1 cellular context compared by ENCODE assay signal in genomic region chr16:1543085-1543896, GRCh38.
TF ChIP-seq lines count a peak whose summit lies in the region.

No MANE protein-coding gene starts in this region.

TF ChIP-seq in K562, 482 proteins besides CTCF, POLR2A, EP300 and RAD21 (continued from another document and continues in another):
- TF ChIP-seq, protein P1, sequence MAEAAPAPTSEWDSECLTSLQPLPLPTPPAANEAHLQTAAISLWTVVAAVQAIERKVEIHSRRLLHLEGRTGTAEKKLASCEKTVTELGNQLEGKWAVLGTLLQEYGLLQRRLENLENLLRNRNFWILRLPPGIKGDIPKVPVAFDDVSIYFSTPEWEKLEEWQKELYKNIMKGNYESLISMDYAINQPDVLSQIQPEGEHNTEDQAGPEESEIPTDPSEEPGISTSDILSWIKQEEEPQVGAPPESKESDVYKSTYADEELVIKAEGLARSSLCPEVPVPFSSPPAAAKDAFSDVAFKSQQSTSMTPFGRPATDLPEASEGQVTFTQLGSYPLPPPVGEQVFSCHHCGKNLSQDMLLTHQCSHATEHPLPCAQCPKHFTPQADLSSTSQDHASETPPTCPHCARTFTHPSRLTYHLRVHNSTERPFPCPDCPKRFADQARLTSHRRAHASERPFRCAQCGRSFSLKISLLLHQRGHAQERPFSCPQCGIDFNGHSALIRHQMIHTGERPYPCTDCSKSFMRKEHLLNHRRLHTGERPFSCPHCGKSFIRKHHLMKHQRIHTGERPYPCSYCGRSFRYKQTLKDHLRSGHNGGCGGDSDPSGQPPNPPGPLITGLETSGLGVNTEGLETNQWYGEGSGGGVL (CRISPR knock-in tag; IDR thresholded peaks at IDR 0.05) = no peak
- TF ChIP-seq HDGF (IDR thresholded peaks at IDR 0.05) (0 out of 2 replicates have a peak, but pooled peaks have one; percentile 14), ZC3H4 (CRISPR knock-in tag; IDR thresholded peaks at IDR 0.05; ENCODE audit: borderline replicate concordance) (no peak), ZNF197 (CRISPR knock-in tag; IDR thresholded peaks at IDR 0.05; ENCODE audit: low read depth) (0 out of 2 replicates have a peak, but pooled peaks have one; percentile 27), RAD51 (IDR thresholded peaks at IDR 0.05; ENCODE audit: borderline replicate concordance, low read depth) (no peak), PHB (CRISPR knock-in tag; IDR thresholded peaks at IDR 0.05) (no peak), MYNN (IDR thresholded peaks at IDR 0.05) (0 out of 2 replicates have a peak, but pooled peaks have one; percentile 35), MYNN (CRISPR knock-in tag; IDR thresholded peaks at IDR 0.05) (no peak), ZNF76 (CRISPR knock-in tag; IDR thresholded peaks at IDR 0.05; ENCODE audit: borderline replicate concordance) (no peak), KLF13 (tag; IDR thresholded peaks at IDR 0.05; ENCODE audit: borderline replicate concordance, low read depth) (no peak), RBM34 (IDR thresholded peaks at IDR 0.05; ENCODE audit: borderline replicate concordance, insufficient read depth, low read length) (no peak), ZNF589 (CRISPR knock-in tag; IDR thresholded peaks at IDR 0.05; ENCODE audit: low read depth) (0 out of 2 replicates have a peak, but pooled peaks have one; percentile 41), ZFX (CRISPR knock-in tag; IDR thresholded peaks at IDR 0.05) (no peak), TFAP4 (CRISPR knock-in tag; IDR thresholded peaks at IDR 0.05; ENCODE audit: borderline replicate concordance) (peak; percentile 49; the same call in 1 of the 2 replicates), TSHZ1 (CRISPR knock-in tag; IDR thresholded peaks at IDR 0.05) (no peak), ZNF639 (CRISPR knock-in tag; conservative IDR thresholded peaks at IDR 0.05 in 1 of 2, IDR thresholded peaks at IDR 0.05 in 1 of 2) (0 out of 4 replicates have a peak, but pooled peaks of 1 of the 2 experiments have one; percentile 33), ESRRB (CRISPR knock-in tag; IDR thresholded peaks at IDR 0.05; ENCODE audit: borderline replicate concordance) (no peak), BCLAF1 (IDR thresholded peaks at IDR 0.05; ENCODE audit: borderline replicate concordance in 1 of 2, control insufficient read depth in 1 of 2, low read depth in 2 of 2, low read length in 1 of 2) (no peak), CTBP1 (IDR thresholded peaks at IDR 0.05; ENCODE audit: borderline replicate concordance) (peak; percentile 49; the same call in 1 of the 2 replicates), NFIX (CRISPR knock-in tag; IDR thresholded peaks at IDR 0.05; ENCODE audit: low read depth) (no peak), VEZF1 (CRISPR knock-in tag; IDR thresholded peaks at IDR 0.05) (peak; percentile 76), LCOR (CRISPR knock-in tag; IDR thresholded peaks at IDR 0.05) (0 out of 2 replicates have a peak, but pooled peaks have one; percentile 32), SMC3 (conservative IDR thresholded peaks at IDR 0.05; ENCODE audit: insufficient read depth, low read depth, low read length) (0 out of 2 replicates have a peak, but pooled peaks have one; percentile 12), SAFB (IDR thresholded peaks at IDR 0.05; ENCODE audit: borderline replicate concordance, low read depth, low read length) (no peak), L3MBTL2 (IDR thresholded peaks at IDR 0.05) (peak; percentile 75), ZNF695 (CRISPR knock-in tag; IDR thresholded peaks at IDR 0.05) (no peak), YY1 (IDR thresholded peaks at IDR 0.05; ENCODE audit: borderline replicate concordance in 1 of 3, control insufficient read depth in 1 of 3, extremely low read depth in 1 of 3, insufficient read depth in 3 of 3, insufficient read length in 1 of 3, insufficient replicate concordance in 2 of 3, low read depth in 1 of 3, low read length in 2 of 3) (no peak), ZNF699 (CRISPR knock-in tag; IDR thresholded peaks at IDR 0.05; ENCODE audit: insufficient replicate concordance) (no peak), DNMT1 (IDR thresholded peaks at IDR 0.05) (no peak), GTF2E2 (tag; IDR thresholded peaks at IDR 0.05) (no peak), BMI1 (IDR thresholded peaks at IDR 0.05; ENCODE audit: low read length) (no peak), PHF21A (IDR thresholded peaks at IDR 0.05; ENCODE audit: borderline replicate concordance, low read depth) (0 out of 2 replicates have a peak, but pooled peaks have one; percentile 29), MEF2A (IDR thresholded peaks at IDR 0.05; ENCODE audit: control insufficient read depth, low read depth, low read length) (peak; percentile 82; the same call in 1 of the 2 replicates), TFE3 (CRISPR knock-in tag; IDR thresholded peaks at IDR 0.05) (no peak), CGGBP1 (CRISPR knock-in tag; IDR thresholded peaks at IDR 0.05) (no peak), SRSF9 (IDR thresholded peaks at IDR 0.05; ENCODE audit: borderline replicate concordance, low read depth, low read length) (no peak), ZNF12 (CRISPR knock-in tag; IDR thresholded peaks at IDR 0.05) (no peak), ESRRA (IDR thresholded peaks at IDR 0.05; ENCODE audit: borderline replicate concordance, low read depth) (no peak)
- TF ChIP-seq, protein P2, sequence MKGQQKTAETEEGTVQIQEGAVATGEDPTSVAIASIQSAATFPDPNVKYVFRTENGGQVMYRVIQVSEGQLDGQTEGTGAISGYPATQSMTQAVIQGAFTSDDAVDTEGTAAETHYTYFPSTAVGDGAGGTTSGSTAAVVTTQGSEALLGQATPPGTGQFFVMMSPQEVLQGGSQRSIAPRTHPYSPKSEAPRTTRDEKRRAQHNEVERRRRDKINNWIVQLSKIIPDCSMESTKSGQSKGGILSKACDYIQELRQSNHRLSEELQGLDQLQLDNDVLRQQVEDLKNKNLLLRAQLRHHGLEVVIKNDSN (CRISPR knock-in tag; IDR thresholded peaks at IDR 0.05) = no peak
- TF ChIP-seq, protein P3, sequence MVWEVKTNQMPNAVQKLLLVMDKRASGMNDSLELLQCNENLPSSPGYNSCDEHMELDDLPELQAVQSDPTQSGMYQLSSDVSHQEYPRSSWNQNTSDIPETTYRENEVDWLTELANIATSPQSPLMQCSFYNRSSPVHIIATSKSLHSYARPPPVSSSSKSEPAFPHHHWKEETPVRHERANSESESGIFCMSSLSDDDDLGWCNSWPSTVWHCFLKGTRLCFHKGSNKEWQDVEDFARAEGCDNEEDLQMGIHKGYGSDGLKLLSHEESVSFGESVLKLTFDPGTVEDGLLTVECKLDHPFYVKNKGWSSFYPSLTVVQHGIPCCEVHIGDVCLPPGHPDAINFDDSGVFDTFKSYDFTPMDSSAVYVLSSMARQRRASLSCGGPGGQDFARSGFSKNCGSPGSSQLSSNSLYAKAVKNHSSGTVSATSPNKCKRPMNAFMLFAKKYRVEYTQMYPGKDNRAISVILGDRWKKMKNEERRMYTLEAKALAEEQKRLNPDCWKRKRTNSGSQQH (CRISPR knock-in tag; IDR thresholded peaks at IDR 0.05) = 0 out of 2 replicates have a peak, but pooled peaks have one; percentile 14
- TF ChIP-seq, protein P4, sequence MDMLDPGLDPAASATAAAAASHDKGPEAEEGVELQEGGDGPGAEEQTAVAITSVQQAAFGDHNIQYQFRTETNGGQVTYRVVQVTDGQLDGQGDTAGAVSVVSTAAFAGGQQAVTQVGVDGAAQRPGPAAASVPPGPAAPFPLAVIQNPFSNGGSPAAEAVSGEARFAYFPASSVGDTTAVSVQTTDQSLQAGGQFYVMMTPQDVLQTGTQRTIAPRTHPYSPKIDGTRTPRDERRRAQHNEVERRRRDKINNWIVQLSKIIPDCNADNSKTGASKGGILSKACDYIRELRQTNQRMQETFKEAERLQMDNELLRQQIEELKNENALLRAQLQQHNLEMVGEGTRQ (CRISPR knock-in tag; IDR thresholded peaks at IDR 0.05) = no peak
